ENCODE assay signal across 18 cellular contexts in the genomic region with DNA sequence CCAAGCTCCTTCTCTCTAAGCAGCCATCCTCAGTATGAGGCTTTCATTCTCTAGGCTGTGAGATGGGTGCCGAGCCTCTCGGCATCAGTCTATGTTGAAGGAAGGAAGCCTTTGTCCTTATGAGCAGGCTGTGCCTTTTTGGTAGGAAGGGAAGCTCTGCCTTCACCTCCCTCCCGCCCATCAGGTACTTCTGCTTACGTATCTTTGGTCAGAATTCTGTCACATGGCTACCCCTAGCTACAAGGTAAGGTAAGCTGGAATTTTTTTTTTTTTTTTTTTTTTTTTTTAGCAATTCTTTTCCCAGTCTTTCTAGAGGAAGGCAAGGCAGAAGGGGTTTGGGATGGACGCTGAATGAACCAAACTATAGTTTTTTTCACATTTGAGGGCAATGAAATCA. TPM values are rescaled to one million over a fixed set of nuclear protein-coding genes. Genes with fewer than 3 reads are reported as not detected.
A peak's percentile ranks its signal among the peaks of the same experiment; 100 is the strongest.
DNase-seq lines count a peak whose midpoint lies in the region; ATAC-seq and TF ChIP-seq lines count a peak whose summit lies in the region.
"Had no signal": no experiment of that assay in that cellular context is flagged by ENCODE, and none has a peak within 500 bp of the region (broad histone marks: within the 10 kb centered on the region; RNA-seq: fewer than 3 reads in every experiment).

No MANE protein-coding gene starts in this region.

- peak overlapping the region; percentile 80 for H3K27ac Mint-ChIP-seq in activated CD4-positive, alpha-beta T cell treated with anti-CD3 and anti-CD28 coated beads, Interleukin-2, amount 10 ng/mL, durations not matched to agents 24 days and 14 days
- peak overlapping the region; percentile 97 for H3K27ac Mint-ChIP-seq in activated T-helper 17 cell treated with anti-CD3 and anti-CD28 coated beads, Interleukin-2, amount 50 U/mL, for 72 hours
- peak overlapping the region; percentile 98 to 100 for H3K27ac Mint-ChIP-seq in natural killer cell treated with Interleukin-12 subunit alpha and Interleukin-12 subunit beta and Interleukin-15 and Interleukin-18, amount 100 ng/mL, for 72 hours
- H3K27ac Mint-ChIP-seq: brain had no signal

- H3K36me3 Mint-ChIP-seq in activated CD4-positive, alpha-beta T cell treated with anti-CD3 and anti-CD28 coated beads, Interleukin-2, amount 10 ng/mL, durations not matched to agents 24 days and 14 days (ENCODE audit: low read depth), result peaks cover 64% of the 10 kb centered on the region
- H3K36me3 Mint-ChIP-seq in activated T-helper 17 cell treated with anti-CD3 and anti-CD28 coated beads, Interleukin-2, amount 50 U/mL, for 72 hours (ENCODE audit: low read depth), result peaks cover 96% of the 10 kb centered on the region
- H3K36me3 Mint-ChIP-seq in natural killer cell treated with Interleukin-12 subunit alpha and Interleukin-12 subunit beta and Interleukin-15 and Interleukin-18, amount 100 ng/mL, for 72 hours, result peaks cover 32% of the 10 kb centered on the region
- H3K36me3 Mint-ChIP-seq: brain had no signal

- H3K4me1 ChIP-seq in right atrium auricular region, result no peaks in the 10 kb centered on the region

- intact Hi-C loops in activated CD4-positive, alpha-beta T cell treated with anti-CD3 and anti-CD28 coated beads, Interleukin-2, amount 10 ng/mL, durations not matched to agents 24 days and 14 days (cut with micrococcal nuclease), result loop anchor here (1.0 kb wide), 1 partner anchor 17 kb away; the partner anchor contains the start of gene BATF

- no peaks in the 10 kb centered on the region for H3K27me3 ChIP-seq in right atrium auricular region
- H3K27me3 ChIP-seq: dorsolateral prefrontal cortex, SJSA1 had no signal

- H3K9me3 ChIP-seq in right atrium auricular region, result no peaks in the 10 kb centered on the region
- H3K9me3 ChIP-seq: SJSA1 had no signal

- H3K9me3 Mint-ChIP-seq in activated CD4-positive, alpha-beta T cell treated with anti-CD3 and anti-CD28 coated beads, Interleukin-2, amount 10 ng/mL, durations not matched to agents 24 days and 14 days, result no peaks in the 10 kb centered on the region
- no peaks in the 10 kb centered on the region for H3K9me3 Mint-ChIP-seq in activated T-helper 17 cell treated with anti-CD3 and anti-CD28 coated beads, Interleukin-2, amount 50 U/mL, for 72 hours
- no peaks in the 10 kb centered on the region for H3K9me3 Mint-ChIP-seq in natural killer cell treated with Interleukin-12 subunit alpha and Interleukin-12 subunit beta and Interleukin-15 and Interleukin-18, amount 100 ng/mL, for 72 hours
- H3K9me3 Mint-ChIP-seq: brain had no signal

- H3K4me3 ChIP-seq in right atrium auricular region, result no peak overlapping the region
- H3K4me3 ChIP-seq: dorsolateral prefrontal cortex, SJSA1 had no signal

- peak overlapping the region; percentile 67 for H3K4me3 Mint-ChIP-seq in activated CD4-positive, alpha-beta T cell treated with anti-CD3 and anti-CD28 coated beads, Interleukin-2, amount 10 ng/mL, durations not matched to agents 24 days and 14 days
- H3K4me3 Mint-ChIP-seq in activated T-helper 17 cell treated with anti-CD3 and anti-CD28 coated beads, Interleukin-2, amount 50 U/mL, for 72 hours, result peak overlapping the region; percentile 91
- peak overlapping the region; percentile 78 for H3K4me3 Mint-ChIP-seq in natural killer cell treated with Interleukin-12 subunit alpha and Interleukin-12 subunit beta and Interleukin-15 and Interleukin-18, amount 100 ng/mL, for 72 hours
- H3K4me3 Mint-ChIP-seq: brain had no signal

- peaks cover 71% of the 10 kb centered on the region for H3K4me1 Mint-ChIP-seq in activated CD4-positive, alpha-beta T cell treated with anti-CD3 and anti-CD28 coated beads, Interleukin-2, amount 10 ng/mL, durations not matched to agents 24 days and 14 days
- H3K4me1 Mint-ChIP-seq in activated T-helper 17 cell treated with anti-CD3 and anti-CD28 coated beads, Interleukin-2, amount 50 U/mL, for 72 hours, result peaks cover 59% of the 10 kb centered on the region
- H3K4me1 Mint-ChIP-seq in natural killer cell treated with Interleukin-12 subunit alpha and Interleukin-12 subunit beta and Interleukin-15 and Interleukin-18, amount 100 ng/mL, for 72 hours (ENCODE audit: low read depth in 2 of 2), result peaks cover 75 to 78% of the 10 kb centered on the region in 2 donors
- H3K4me1 Mint-ChIP-seq: brain had no signal

- H3K27ac ChIP-seq in right atrium auricular region, result no peak overlapping the region
- H3K27ac ChIP-seq: dorsolateral prefrontal cortex, SJSA1 had no signal

- H3K36me3 ChIP-seq in right atrium auricular region, result no peaks in the 10 kb centered on the region
- H3K36me3 ChIP-seq: SJSA1 had no signal

- TF ChIP-seq CTCF in right atrium auricular region (IDR thresholded peaks at IDR 0.05), result no peak

- peak; percentile 5 for ATAC-seq in GM19035 (IDR thresholded peaks at IDR 0.05; ENCODE audit: unreplicated experiment)
- no peak for ATAC-seq in activated T-helper 17 cell treated with anti-CD3 and anti-CD28 coated beads, Interleukin-2, amount 50 U/mL, for 72 hours (replicated peaks)
- no peak for ATAC-seq in natural killer cell treated with Interleukin-12 subunit alpha and Interleukin-12 subunit beta and Interleukin-15 and Interleukin-18, amount 100 ng/mL, for 72 hours
- no peak for ATAC-seq in GM18511 (IDR thresholded peaks at IDR 0.05; ENCODE audit: unreplicated experiment)
- ATAC-seq in GM18502 (IDR thresholded peaks at IDR 0.05; ENCODE audit: poor library complexity, unreplicated experiment), result no peak

- no peaks in the 10 kb centered on the region for H3K27me3 Mint-ChIP-seq in activated CD4-positive, alpha-beta T cell treated with anti-CD3 and anti-CD28 coated beads, Interleukin-2, amount 10 ng/mL, durations not matched to agents 24 days and 14 days
- H3K27me3 Mint-ChIP-seq in activated T-helper 17 cell treated with anti-CD3 and anti-CD28 coated beads, Interleukin-2, amount 50 U/mL, for 72 hours, result no peaks in the 10 kb centered on the region
- no peaks in the 10 kb centered on the region for H3K27me3 Mint-ChIP-seq in natural killer cell treated with Interleukin-12 subunit alpha and Interleukin-12 subunit beta and Interleukin-15 and Interleukin-18, amount 100 ng/mL, for 72 hours
- H3K27me3 Mint-ChIP-seq: brain had no signal

- DNase-seq in activated CD4-positive, alpha-beta T cell treated with anti-CD3 and anti-CD28 coated beads, Interleukin-2, amount 10 ng/mL, durations not matched to agents 24 days and 14 days, result no peak
- no peak for DNase-seq in activated CD4-positive, alpha-beta T cell treated with anti-CD3 and anti-CD28 coated beads for 48 hours
- no peak for DNase-seq in natural killer cell treated with Interleukin-12 subunit alpha and Interleukin-12 subunit beta and Interleukin-15 and Interleukin-18, amount 100 ng/mL, for 72 hours (ENCODE audit: low spot score)
- no peak for DNase-seq in right atrium auricular region (ENCODE audit: low spot score)
- DNase-seq: ACHN, COR-L47, dorsolateral prefrontal cortex, hippocampal formation, NCI-H187, NCI-H446 treated with DMSO at 0.1 percent for 48 hours, posterior cingulate gyrus had no signal

RNA-seq across cellular contexts. Expression of gene BATF, which starts 16.9 kb away (rescaled TPM):
- 175 and 178 TPM in 2 replicates for total RNA-seq in activated CD4-positive, alpha-beta T cell treated with anti-CD3 and anti-CD28 coated beads, Interleukin-2, amount 10 ng/mL, durations not matched to agents 24 days and 14 days
- 100 to 1,000 TPM; 123 to 211 TPM for total RNA-seq in activated T-helper 17 cell treated with anti-CD3 and anti-CD28 coated beads, Interleukin-2, amount 50 U/mL, for 72 hours
- total RNA-seq in natural killer cell treated with Interleukin-12 subunit alpha and Interleukin-12 subunit beta and Interleukin-15 and Interleukin-18, amount 100 ng/mL, for 72 hours, result 100 to 1,000 TPM; 219 to 220 TPM
- total RNA-seq in right atrium auricular region, result 1 to 10 TPM; 1.4 to 6.2 TPM
- total RNA-seq: G401, SJSA1 had no signal

RNA-seq across cellular contexts. Expression of gene FLVCR2, which starts 39.3 kb away (rescaled TPM):
- total RNA-seq in activated CD4-positive, alpha-beta T cell treated with anti-CD3 and anti-CD28 coated beads, Interleukin-2, amount 10 ng/mL, durations not matched to agents 24 days and 14 days, result 3.6 and 5.4 TPM in 2 replicates
- total RNA-seq in activated T-helper 17 cell treated with anti-CD3 and anti-CD28 coated beads, Interleukin-2, amount 50 U/mL, for 72 hours, result 10 to 100 TPM in 1 of 2 donors, 1 to 10 TPM in 1; 8.5 to 18.5 TPM
- total RNA-seq in natural killer cell treated with Interleukin-12 subunit alpha and Interleukin-12 subunit beta and Interleukin-15 and Interleukin-18, amount 100 ng/mL, for 72 hours, result 10 to 100 TPM in 1 of 2 donors, 1 to 10 TPM in 1; 5.3 to 21.2 TPM
- total RNA-seq in right atrium auricular region, result 1 to 10 TPM; 2.2 to 5.5 TPM

Comparison
In these comparisons a context has a peak if more than half of its experiments do, and no peak if none do; other contexts are left out.
1. RNA of gene BATF, which starts 16.9 kb away (total RNA-seq): 219 to 220 TPM in natural killer cell treated with Interleukin-12 subunit alpha and Interleukin-12 subunit beta and Interleukin-15 and Interleukin-18, amount 100 ng/mL, for 72 hours, 123 to 211 TPM in activated T-helper 17 cell treated with anti-CD3 and anti-CD28 coated beads, Interleukin-2, amount 50 U/mL, for 72 hours and 175 to 178 TPM in activated CD4-positive, alpha-beta T cell treated with anti-CD3 and anti-CD28 coated beads, Interleukin-2, amount 10 ng/mL, durations not matched to agents 24 days and 14 days; 1.4 to 6.2 TPM in right atrium auricular region; every median in the first group is over 10 times any median in the second.
2. Peak in every context shown above with its lines, with median percentiles within 50 percentile points of each other: H3K27ac Mint-ChIP-seq and H3K4me3 Mint-ChIP-seq.